ENCODE assay signal across 22 cellular contexts in genomic region chr1:223872308-223872878, GRCh38. TPM values are rescaled to one million over a fixed set of nuclear protein-coding genes. Genes with fewer than 3 reads are reported as not detected.
DNase-seq lines count a peak whose midpoint lies in the region; ATAC-seq and TF ChIP-seq lines count a peak whose summit lies in the region.
"Had no signal": no experiment of that assay in that cellular context is flagged by ENCODE, and none has a peak within 500 bp of the region (broad histone marks: within the 10 kb centered on the region; RNA-seq: fewer than 3 reads in every experiment).

No MANE protein-coding gene starts in this region.

- no peaks in the 10 kb centered on the region for H3K36me3 ChIP-seq in gastrocnemius medialis
- H3K36me3 ChIP-seq: esophagus muscularis mucosa had no signal

- no peak for TF ChIP-seq POLR2A in gastrocnemius medialis (IDR thresholded peaks at IDR 0.05)

- ATAC-seq in gastrocnemius medialis (peak; percentile 52 to 79), GM21423 (IDR thresholded peaks at IDR 0.05; ENCODE audit: unreplicated experiment) (no peak)
- ATAC-seq: effector memory CD8-positive, alpha-beta T cell had no signal

- intact Hi-C loops in gastrocnemius medialis (cut with DNase I; ENCODE audit: low total_unique reads), result no loop called here

- no peaks in the 10 kb centered on the region for H3K4me1 ChIP-seq in gastrocnemius medialis
- H3K4me1 ChIP-seq: esophagus muscularis mucosa had no signal

- in situ Hi-C loops in gastrocnemius medialis (cut with MboI; ENCODE audit: low sequenced_read_pairs in 4 of 4), result no loop called here

- peak overlapping the region; percentile 33; the same call in 1 of the 2 replicates for H3K27ac ChIP-seq in C4-2B
- no peak overlapping the region for H3K27ac ChIP-seq in gastrocnemius medialis
- H3K27ac ChIP-seq: esophagus muscularis mucosa, PC-9 had no signal

- no peaks in the 10 kb centered on the region for H3K9me3 ChIP-seq in gastrocnemius medialis
- H3K9me3 ChIP-seq: esophagus muscularis mucosa had no signal

- peak; percentile 50 for DNase-seq in LNCaP clone FGC (ENCODE audit: low read depth)
- peak; percentile 9 for DNase-seq in fibroblast of pulmonary artery (ENCODE audit: low read depth)
- DNase-seq in gastrocnemius medialis, result no peak
- no peak for DNase-seq in activated CD4-positive, CD25-positive, alpha-beta regulatory T cell (lab: John Stamatoyannopoulos, UW)
- no peak for DNase-seq in activated CD4-positive, alpha-beta T cell treated with anti-CD3 and anti-CD28 coated beads, Interleukin-2, amount 50 U/mL, for 48 hours
- DNase-seq: activated B cell treated with CpG ODN at 0.5 μM for 24 hours; activated CD4-positive, alpha-beta memory T cell treated with anti-CD3 and anti-CD28 coated beads for 36 hours; activated effector memory CD4-positive, alpha-beta T cell treated with Interleukin-2 at 50 U/mL for 16 hours; activated naive CD8-positive, alpha-beta T cell treated with anti-CD3 and anti-CD28 coated beads for 36 hours; CD4-positive, CD25-positive, alpha-beta regulatory T cell; cerebellar nuclear complex; effector memory CD8-positive, alpha-beta T cell; HFFc6; NCI-H1105 treated with DMSO at 0.1 percent for 48 hours; NCI-H2029 treated with DMSO at 0.1 percent for 48 hours; NK-92 treated with Interleukin-12 subunit alpha and Interleukin-12 subunit beta, amount 100 ng/mL, for 24 hours; PC-9; Right ventricle myocardium superior; T-helper 9 cell had no signal

- H3K4me3 ChIP-seq in LNCaP clone FGC (ENCODE audit: low read depth, low read length), result no peak overlapping the region
- H3K4me3 ChIP-seq in fibroblast of pulmonary artery (replicated peaks; ENCODE audit: low read depth, low read length), result no peak overlapping the region
- no peak overlapping the region for H3K4me3 ChIP-seq in gastrocnemius medialis
- H3K4me3 ChIP-seq: esophagus muscularis mucosa, PC-9 had no signal

- H3K27me3 ChIP-seq in gastrocnemius medialis, result no peaks in the 10 kb centered on the region

- TF ChIP-seq CTCF in C4-2B (conservative IDR thresholded peaks at IDR 0.05) (no peak), LNCaP clone FGC (IDR thresholded peaks at IDR 0.05; ENCODE audit: control insufficient read depth, extremely low read depth, insufficient read depth) (no peak), fibroblast of pulmonary artery (IDR thresholded peaks at IDR 0.05; ENCODE audit: low read length, missing control alignments) (no peak), gastrocnemius medialis (IDR thresholded peaks at IDR 0.05 in 4 of 5, conservative IDR thresholded peaks at IDR 0.05 in 1 of 5) (no peak)

RNA-seq across cellular contexts. Expression of gene TP53BP2, which starts 26.6 kb away (rescaled TPM):
- 10 to 100 TPM; 22.2 to 85.1 (median 38.8) TPM for total RNA-seq in gastrocnemius medialis

Comparison
In these comparisons a context has a peak if more than half of its experiments do, and no peak if none do; other contexts are left out.
1. DNase-seq: peak in LNCaP clone FGC (single experiment) and fibroblast of pulmonary artery (single experiment); none in gastrocnemius medialis (0 of 2), activated CD4-positive, CD25-positive, alpha-beta regulatory T cell (0 of 4) and activated CD4-positive, alpha-beta T cell treated with anti-CD3 and anti-CD28 coated beads, Interleukin-2, amount 50 U/mL, for 48 hours (0 of 2).